Comparison of ENCODE assay signal across 1 cellular context in the genomic region with DNA sequence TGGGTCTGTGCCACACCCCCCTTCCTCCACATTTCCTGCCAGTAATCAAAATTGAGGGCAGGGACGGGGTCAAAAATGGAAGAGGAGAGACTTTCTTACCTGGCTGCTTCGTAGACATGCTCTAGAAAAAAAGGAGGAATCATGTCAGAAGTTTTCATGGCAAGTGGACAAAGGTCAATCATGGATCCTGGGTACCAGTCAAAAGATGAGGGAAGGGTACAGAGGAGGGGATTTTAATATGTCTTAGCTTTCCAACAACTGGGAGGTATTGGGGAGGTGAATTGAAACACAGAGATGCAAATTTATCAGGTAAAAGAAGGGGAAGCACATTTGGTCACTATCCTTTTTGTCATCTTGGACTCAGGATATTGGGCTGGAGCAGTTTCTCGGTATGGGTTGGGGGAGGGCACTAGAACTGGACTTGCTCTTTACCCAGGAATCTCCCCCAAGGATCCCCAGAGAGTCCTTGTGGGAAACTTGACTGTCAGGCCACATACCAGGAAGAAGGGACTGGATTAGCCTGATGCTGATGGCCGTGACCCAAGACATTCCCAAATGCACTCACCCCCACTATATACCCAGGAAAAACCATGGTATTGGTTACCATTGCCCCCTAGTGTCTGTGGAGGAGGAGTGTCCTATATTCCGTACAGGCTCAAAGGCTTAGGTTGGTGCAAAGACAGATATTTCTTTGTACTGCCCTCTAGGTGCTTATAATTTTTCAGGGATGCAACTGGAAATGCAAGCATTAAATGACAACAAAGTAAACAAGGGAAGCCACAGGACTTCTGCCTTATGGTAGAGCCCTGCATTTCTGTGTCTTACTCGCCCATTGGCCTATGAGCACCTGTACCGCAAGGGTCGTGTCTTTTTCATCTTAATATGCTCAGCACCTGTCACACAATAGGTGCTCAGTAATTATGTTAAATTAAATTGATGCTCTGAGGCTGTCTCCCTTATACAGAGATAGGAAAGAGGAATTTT.
TF ChIP-seq lines count a peak whose summit lies in the region.

No MANE protein-coding gene starts in this region.

TF ChIP-seq in K562, 482 proteins besides CTCF, POLR2A, EP300 and RAD21 (continued from another document):
- TF ChIP-seq, protein P1, sequence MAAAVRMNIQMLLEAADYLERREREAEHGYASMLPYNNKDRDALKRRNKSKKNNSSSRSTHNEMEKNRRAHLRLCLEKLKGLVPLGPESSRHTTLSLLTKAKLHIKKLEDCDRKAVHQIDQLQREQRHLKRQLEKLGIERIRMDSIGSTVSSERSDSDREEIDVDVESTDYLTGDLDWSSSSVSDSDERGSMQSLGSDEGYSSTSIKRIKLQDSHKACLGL (CRISPR knock-in tag; IDR thresholded peaks at IDR 0.05; ENCODE audit: borderline replicate concordance, poor library complexity, severe bottlenecking), result no peak
- TF ChIP-seq ZNF384 (IDR thresholded peaks at IDR 0.05; ENCODE audit: low read depth, low read length) (no peak), TRIM28 (IDR thresholded peaks at IDR 0.05) (no peak), FOXK1 (CRISPR knock-in tag; IDR thresholded peaks at IDR 0.05; ENCODE audit: borderline replicate concordance) (no peak), HNRNPUL1 (IDR thresholded peaks at IDR 0.05; ENCODE audit: low read length) (no peak), GATAD2A (IDR thresholded peaks at IDR 0.05) (0 out of 2 replicates have a peak, but pooled peaks have one; percentile 22), TEAD1 (CRISPR knock-in tag; IDR thresholded peaks at IDR 0.05) (peak in 1 of 2 experiments; percentile 52; a peak in 1 of 4 replicates), ZC3H11A (IDR thresholded peaks at IDR 0.05; ENCODE audit: low read depth, low read length) (no peak), TAF15 (IDR thresholded peaks at IDR 0.05; ENCODE audit: low read depth, low read length) (no peak), GABPB1 (CRISPR knock-in tag; IDR thresholded peaks at IDR 0.05) (peak; percentile 50; the same call in 1 of the 2 replicates), ZNF197 (CRISPR knock-in tag; IDR thresholded peaks at IDR 0.05; ENCODE audit: low read depth) (no peak), CREB1 (IDR thresholded peaks at IDR 0.05) (peak; percentile 5; the same call in 1 of the 2 replicates), CREB1 (CRISPR knock-in tag; IDR thresholded peaks at IDR 0.05) (no peak), KLF6 (CRISPR knock-in tag; IDR thresholded peaks at IDR 0.05; ENCODE audit: borderline replicate concordance) (no peak), IFI16 (CRISPR knock-in tag; IDR thresholded peaks at IDR 0.05) (no peak), TAF7 (tag; IDR thresholded peaks at IDR 0.05) (no peak), LCOR (CRISPR knock-in tag; IDR thresholded peaks at IDR 0.05) (peak; percentile 71), SIN3A (IDR thresholded peaks at IDR 0.05; ENCODE audit: borderline replicate concordance in 2 of 2, control insufficient read depth in 1 of 2, low read depth in 2 of 2, low read length in 2 of 2) (no peak), HDGF (IDR thresholded peaks at IDR 0.05) (no peak), HCFC1 (IDR thresholded peaks at IDR 0.05; ENCODE audit: low read depth, low read length) (no peak), ARID1B (IDR thresholded peaks at IDR 0.05) (0 out of 2 replicates have a peak, but pooled peaks have one; percentile 14), NCOA1 (IDR thresholded peaks at IDR 0.05; ENCODE audit: low read depth) (no peak), FOXA1 (IDR thresholded peaks at IDR 0.05; ENCODE audit: borderline replicate concordance) (no peak), MYNN (IDR thresholded peaks at IDR 0.05) (peak; percentile 35; the same call in 1 of the 2 replicates), MYNN (CRISPR knock-in tag; IDR thresholded peaks at IDR 0.05) (no peak), FOXK2 (conservative IDR thresholded peaks at IDR 0.05 in 1 of 2, IDR thresholded peaks at IDR 0.05 in 1 of 2; ENCODE audit: low read depth in 2 of 2) (no peak), ZNF23 (CRISPR knock-in tag; IDR thresholded peaks at IDR 0.05) (no peak), ZNF274 (IDR thresholded peaks at IDR 0.05; ENCODE audit: borderline replicate concordance, low read depth, low read length) (no peak), GATAD2B (IDR thresholded peaks at IDR 0.05; ENCODE audit: borderline replicate concordance) (no peak), KLF10 (CRISPR knock-in tag; IDR thresholded peaks at IDR 0.05) (peak; percentile 66; the same call in 1 of the 2 replicates), XRCC3 (IDR thresholded peaks at IDR 0.05) (no peak), TCF7L2 (IDR thresholded peaks at IDR 0.05; ENCODE audit: low read depth, low read length) (no peak), FOXA3 (CRISPR knock-in tag; conservative IDR thresholded peaks at IDR 0.05 in 1 of 2, IDR thresholded peaks at IDR 0.05 in 1 of 2) (peak in 1 of 2 experiments; percentile 77; a peak in 1 of 4 replicates)
- TF ChIP-seq, protein P2, sequence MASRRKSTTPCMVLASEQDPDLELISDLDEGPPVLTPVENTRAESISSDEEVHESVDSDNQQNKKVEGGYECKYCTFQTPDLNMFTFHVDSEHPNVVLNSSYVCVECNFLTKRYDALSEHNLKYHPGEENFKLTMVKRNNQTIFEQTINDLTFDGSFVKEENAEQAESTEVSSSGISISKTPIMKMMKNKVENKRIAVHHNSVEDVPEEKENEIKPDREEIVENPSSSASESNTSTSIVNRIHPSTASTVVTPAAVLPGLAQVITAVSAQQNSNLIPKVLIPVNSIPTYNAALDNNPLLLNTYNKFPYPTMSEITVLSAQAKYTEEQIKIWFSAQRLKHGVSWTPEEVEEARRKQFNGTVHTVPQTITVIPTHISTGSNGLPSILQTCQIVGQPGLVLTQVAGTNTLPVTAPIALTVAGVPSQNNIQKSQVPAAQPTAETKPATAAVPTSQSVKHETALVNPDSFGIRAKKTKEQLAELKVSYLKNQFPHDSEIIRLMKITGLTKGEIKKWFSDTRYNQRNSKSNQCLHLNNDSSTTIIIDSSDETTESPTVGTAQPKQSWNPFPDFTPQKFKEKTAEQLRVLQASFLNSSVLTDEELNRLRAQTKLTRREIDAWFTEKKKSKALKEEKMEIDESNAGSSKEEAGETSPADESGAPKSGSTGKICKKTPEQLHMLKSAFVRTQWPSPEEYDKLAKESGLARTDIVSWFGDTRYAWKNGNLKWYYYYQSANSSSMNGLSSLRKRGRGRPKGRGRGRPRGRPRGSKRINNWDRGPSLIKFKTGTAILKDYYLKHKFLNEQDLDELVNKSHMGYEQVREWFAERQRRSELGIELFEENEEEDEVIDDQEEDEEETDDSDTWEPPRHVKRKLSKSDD (conservative IDR thresholded peaks at IDR 0.05; ENCODE audit: low read length), result no peak
- TF ChIP-seq, protein P3, sequence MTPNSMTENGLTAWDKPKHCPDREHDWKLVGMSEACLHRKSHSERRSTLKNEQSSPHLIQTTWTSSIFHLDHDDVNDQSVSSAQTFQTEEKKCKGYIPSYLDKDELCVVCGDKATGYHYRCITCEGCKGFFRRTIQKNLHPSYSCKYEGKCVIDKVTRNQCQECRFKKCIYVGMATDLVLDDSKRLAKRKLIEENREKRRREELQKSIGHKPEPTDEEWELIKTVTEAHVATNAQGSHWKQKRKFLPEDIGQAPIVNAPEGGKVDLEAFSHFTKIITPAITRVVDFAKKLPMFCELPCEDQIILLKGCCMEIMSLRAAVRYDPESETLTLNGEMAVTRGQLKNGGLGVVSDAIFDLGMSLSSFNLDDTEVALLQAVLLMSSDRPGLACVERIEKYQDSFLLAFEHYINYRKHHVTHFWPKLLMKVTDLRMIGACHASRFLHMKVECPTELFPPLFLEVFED (CRISPR knock-in tag; conservative IDR thresholded peaks at IDR 0.05), result peak; percentile 15
- TF ChIP-seq, protein P4, sequence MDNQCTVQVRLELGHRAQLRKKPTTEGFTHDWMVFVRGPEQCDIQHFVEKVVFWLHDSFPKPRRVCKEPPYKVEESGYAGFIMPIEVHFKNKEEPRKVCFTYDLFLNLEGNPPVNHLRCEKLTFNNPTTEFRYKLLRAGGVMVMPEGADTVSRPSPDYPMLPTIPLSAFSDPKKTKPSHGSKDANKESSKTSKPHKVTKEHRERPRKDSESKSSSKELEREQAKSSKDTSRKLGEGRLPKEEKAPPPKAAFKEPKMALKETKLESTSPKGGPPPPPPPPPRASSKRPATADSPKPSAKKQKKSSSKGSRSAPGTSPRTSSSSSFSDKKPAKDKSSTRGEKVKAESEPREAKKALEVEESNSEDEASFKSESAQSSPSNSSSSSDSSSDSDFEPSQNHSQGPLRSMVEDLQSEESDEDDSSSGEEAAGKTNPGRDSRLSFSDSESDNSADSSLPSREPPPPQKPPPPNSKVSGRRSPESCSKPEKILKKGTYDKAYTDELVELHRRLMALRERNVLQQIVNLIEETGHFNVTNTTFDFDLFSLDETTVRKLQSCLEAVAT (IDR thresholded peaks at IDR 0.05), result 0 out of 4 replicates have a peak, but pooled peaks of 1 of the 2 experiments have one; percentile 24
- TF ChIP-seq, protein P5, sequence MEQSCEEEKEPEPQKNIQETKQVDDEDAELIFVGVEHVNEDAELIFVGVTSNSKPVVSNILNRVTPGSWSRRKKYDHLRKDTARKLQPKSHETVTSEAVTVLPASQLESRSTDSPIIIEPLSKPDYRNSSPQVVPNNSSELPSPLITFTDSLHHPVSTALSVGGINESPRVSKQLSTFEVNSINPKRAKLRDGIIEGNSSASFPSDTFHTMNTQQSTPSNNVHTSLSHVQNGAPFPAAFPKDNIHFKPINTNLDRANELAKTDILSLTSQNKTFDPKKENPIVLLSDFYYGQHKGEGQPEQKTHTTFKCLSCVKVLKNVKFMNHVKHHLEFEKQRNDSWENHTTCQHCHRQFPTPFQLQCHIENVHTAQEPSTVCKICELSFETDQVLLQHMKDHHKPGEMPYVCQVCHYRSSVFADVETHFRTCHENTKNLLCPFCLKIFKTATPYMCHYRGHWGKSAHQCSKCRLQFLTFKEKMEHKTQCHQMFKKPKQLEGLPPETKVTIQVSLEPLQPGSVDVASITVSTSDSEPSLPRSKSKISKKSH (CRISPR knock-in tag; IDR thresholded peaks at IDR 0.05), result no peak
- TF ChIP-seq, protein P6, sequence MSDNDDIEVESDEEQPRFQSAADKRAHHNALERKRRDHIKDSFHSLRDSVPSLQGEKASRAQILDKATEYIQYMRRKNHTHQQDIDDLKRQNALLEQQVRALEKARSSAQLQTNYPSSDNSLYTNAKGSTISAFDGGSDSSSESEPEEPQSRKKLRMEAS (CRISPR knock-in tag; IDR thresholded peaks at IDR 0.05), result no peak
- TF ChIP-seq, protein P7, sequence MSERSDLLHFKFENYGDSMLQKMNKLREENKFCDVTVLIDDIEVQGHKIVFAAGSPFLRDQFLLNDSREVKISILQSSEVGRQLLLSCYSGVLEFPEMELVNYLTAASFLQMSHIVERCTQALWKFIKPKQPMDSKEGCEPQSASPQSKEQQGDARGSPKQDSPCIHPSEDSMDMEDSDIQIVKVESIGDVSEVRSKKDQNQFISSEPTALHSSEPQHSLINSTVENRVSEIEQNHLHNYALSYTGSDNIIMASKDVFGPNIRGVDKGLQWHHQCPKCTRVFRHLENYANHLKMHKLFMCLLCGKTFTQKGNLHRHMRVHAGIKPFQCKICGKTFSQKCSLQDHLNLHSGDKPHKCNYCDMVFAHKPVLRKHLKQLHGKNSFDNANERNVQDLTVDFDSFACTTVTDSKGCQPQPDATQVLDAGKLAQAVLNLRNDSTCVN (CRISPR knock-in tag; IDR thresholded peaks at IDR 0.05), result peak; percentile 10; the same call in 1 of the 2 replicates
